12 cellular contexts compared by ENCODE assay signal in the genomic region with DNA sequence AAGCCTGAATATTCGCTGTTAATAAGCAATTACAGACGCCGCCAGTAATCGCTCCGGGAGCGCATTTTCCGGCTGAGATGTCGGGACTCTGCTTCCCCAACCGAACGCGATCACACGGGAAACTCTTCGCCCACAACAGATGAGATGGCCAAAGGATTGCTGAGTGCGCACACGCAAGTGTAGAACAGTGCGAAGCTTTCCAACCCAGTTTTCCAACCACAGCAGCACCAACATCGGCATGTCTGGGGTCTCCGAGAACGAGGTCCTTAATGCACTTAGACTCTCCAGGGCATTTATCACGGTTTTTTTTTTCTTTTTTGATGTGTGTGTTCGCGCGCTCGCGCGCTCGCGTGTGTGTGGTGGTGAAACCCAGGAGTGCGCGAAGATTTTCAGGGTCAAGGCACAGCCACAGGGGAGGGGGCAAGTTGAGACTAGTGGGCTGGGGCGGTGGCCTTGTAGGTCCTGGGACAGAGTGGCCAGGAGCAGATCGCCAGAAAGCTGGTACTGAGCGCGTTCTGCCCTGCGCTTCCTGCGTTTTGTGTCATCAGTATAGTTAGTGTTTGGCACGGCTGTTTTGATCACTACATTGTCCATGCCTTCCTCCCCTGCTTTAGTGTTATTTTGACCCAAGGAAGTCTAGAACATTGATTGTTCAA. TPM values are rescaled to one million over a fixed set of nuclear protein-coding genes. Genes with fewer than 3 reads are reported as not detected.
A peak's percentile ranks its signal among the peaks of the same experiment; 100 is the strongest.
DNase-seq lines count a peak whose midpoint lies in the region; ATAC-seq and TF ChIP-seq lines count a peak whose summit lies in the region.
"Had no signal": no experiment of that assay in that cellular context is flagged by ENCODE, and none has a peak within 500 bp of the region (broad histone marks: within the 10 kb centered on the region; RNA-seq: fewer than 3 reads in every experiment).

No MANE protein-coding gene starts in this region.

- peaks cover 0 to 50% of the 10 kb centered on the region in 2 donors for H3K4me1 ChIP-seq in right atrium auricular region
- peaks cover 32 to 54% (median 44%) of the 10 kb centered on the region in 4 donors for H3K4me1 ChIP-seq in stomach
- H3K4me1 ChIP-seq: BLaER1 treated with 17β-estradiol and CSF1 and Interleukin-3, amounts not matched to agents 10 nM and 100 nM had no signal

- H3K9me3 Mint-ChIP-seq in activated T-helper 2 cell treated with anti-CD3 and anti-CD28 coated beads, Interferon-gamma antibody, Interleukin-2, Interleukin-4, amounts not matched to agents 10 μg/mL and 5 μg/mL and 100 μg/mL, durations not matched to agents 14 hours and 24 hours and 36 hours: no peaks in the 10 kb centered on the region

- 8 to 11% (median 10%) methylated on average over 37 of the region's 37 CpGs for WGBS in stomach, 5 donors

- intact Hi-C loops in Right ventricle myocardium inferior (cut with DNase I): no loop called here
- intact Hi-C loops in activated T-helper 2 cell treated with anti-CD3 and anti-CD28 coated beads, Interferon-gamma antibody, Interleukin-2, Interleukin-4, amounts not matched to agents 10 μg/mL and 5 μg/mL and 100 μg/mL, durations not matched to agents 14 hours and 24 hours and 36 hours (cut with micrococcal nuclease): loop anchor here (5.0 to 10.0 kb wide), 3 partner anchors 178 to 518 kb away; a partner anchor contains a TSS
- intact Hi-C loops in stomach (cut with DNase I; ENCODE audit: low total_unique reads): no loop called here

- H3K9me3 ChIP-seq in right atrium auricular region (no peaks in the 10 kb centered on the region), stomach (no peaks in the 10 kb centered on the region)

- no peak for TF ChIP-seq EP300 in stomach (IDR thresholded peaks at IDR 0.05)

- peaks cover 12% of the 10 kb centered on the region for H3K36me3 Mint-ChIP-seq in activated T-helper 2 cell treated with anti-CD3 and anti-CD28 coated beads, Interferon-gamma antibody, Interleukin-2, Interleukin-4, amounts not matched to agents 10 μg/mL and 5 μg/mL and 100 μg/mL, durations not matched to agents 14 hours and 24 hours and 36 hours (ENCODE audit: low read depth)

- peak overlapping the region in 1 of 2 donors; percentile 11 for H3K4me3 ChIP-seq in right atrium auricular region
- H3K4me3 ChIP-seq in stomach: peak overlapping the region in 3 of 4 donors; percentile 11 to 28 (median 17)
- H3K4me3 ChIP-seq: BLaER1 treated with 17β-estradiol and CSF1 and Interleukin-3, amounts not matched to agents 10 nM and 100 nM had no signal

- H3K4me3 Mint-ChIP-seq in activated T-helper 2 cell treated with anti-CD3 and anti-CD28 coated beads, Interferon-gamma antibody, Interleukin-2, Interleukin-4, amounts not matched to agents 10 μg/mL and 5 μg/mL and 100 μg/mL, durations not matched to agents 14 hours and 24 hours and 36 hours (ENCODE audit: low read depth): peak overlapping the region; percentile 84

- no peak overlapping the region for H3K27ac ChIP-seq in right atrium auricular region
- H3K27ac ChIP-seq in stomach: no peak overlapping the region
- H3K27ac ChIP-seq: BLaER1 treated with 17β-estradiol and CSF1 and Interleukin-3, amounts not matched to agents 10 nM and 100 nM had no signal

- no peak for TF ChIP-seq CTCF in right atrium auricular region (IDR thresholded peaks at IDR 0.05)
- no peak for TF ChIP-seq CTCF in stomach (IDR thresholded peaks at IDR 0.05)

- peaks cover 49% of the 10 kb centered on the region for H3K4me1 Mint-ChIP-seq in activated T-helper 2 cell treated with anti-CD3 and anti-CD28 coated beads, Interferon-gamma antibody, Interleukin-2, Interleukin-4, amounts not matched to agents 10 μg/mL and 5 μg/mL and 100 μg/mL, durations not matched to agents 14 hours and 24 hours and 36 hours (ENCODE audit: low read depth)

- no peak for ATAC-seq in Right ventricle myocardium inferior
- ATAC-seq in GM21390 (IDR thresholded peaks at IDR 0.05; ENCODE audit: unreplicated experiment): no peak
- no peak for ATAC-seq in HG03039 (IDR thresholded peaks at IDR 0.05; ENCODE audit: unreplicated experiment)

- H3K27me3 Mint-ChIP-seq in activated T-helper 2 cell treated with anti-CD3 and anti-CD28 coated beads, Interferon-gamma antibody, Interleukin-2, Interleukin-4, amounts not matched to agents 10 μg/mL and 5 μg/mL and 100 μg/mL, durations not matched to agents 14 hours and 24 hours and 36 hours (ENCODE audit: low read depth): peaks cover 78% of the 10 kb centered on the region

- DNase-seq in Right ventricle myocardium inferior (ENCODE audit: missing footprints) (peak; percentile 70), right atrium auricular region (ENCODE audit: low spot score) (no peak), left kidney (ENCODE audit: low read depth, low spot score) (peak; percentile 32), stomach (no peak), COLO829 (ENCODE audit: low spot score) (no peak)
- DNase-seq in activated T-helper 2 cell treated with anti-CD3 and anti-CD28 coated beads, Interferon-gamma antibody, Interleukin-2, Interleukin-4, amounts not matched to agents 10 μg/mL and 5 μg/mL and 100 μg/mL, durations not matched to agents 14 hours and 24 hours and 36 hours (ENCODE audit: low spot score): no peak
- DNase-seq: activated effector memory CD4-positive, alpha-beta T cell treated with Interleukin-2 at 50 U/mL for 16 hours; Kasumi-1; NCI-H510A treated with DMSO at 0.1 percent for 48 hours had no signal

- H3K36me3 ChIP-seq in right atrium auricular region: no peaks in the 10 kb centered on the region
- no peaks in the 10 kb centered on the region for H3K36me3 ChIP-seq in stomach
- H3K36me3 ChIP-seq: BLaER1 treated with 17β-estradiol and CSF1 and Interleukin-3, amounts not matched to agents 10 nM and 100 nM had no signal

- no peak for TF ChIP-seq POLR2A in stomach (IDR thresholded peaks at IDR 0.05)

- peak overlapping the region; percentile 14 for H3K27ac Mint-ChIP-seq in activated T-helper 2 cell treated with anti-CD3 and anti-CD28 coated beads, Interferon-gamma antibody, Interleukin-2, Interleukin-4, amounts not matched to agents 10 μg/mL and 5 μg/mL and 100 μg/mL, durations not matched to agents 14 hours and 24 hours and 36 hours

- H3K27me3 ChIP-seq in right atrium auricular region (peaks cover 50 to 57% of the 10 kb centered on the region in 2 donors), stomach (peaks cover 43 to 100% (median 91%) of the 10 kb centered on the region in 3 donors)

RNA-seq across cellular contexts. Expression of a gene that starts 1.8 kb away (rescaled TPM):
- 0.08 TPM for total RNA-seq in Right ventricle myocardium inferior
- under 1 TPM in 1 of 2 donors, not detected in 1; 0.16 TPM for total RNA-seq in right atrium auricular region
- 5.2 and 5.6 TPM in 2 replicates for total RNA-seq in activated T-helper 2 cell treated with anti-CD3 and anti-CD28 coated beads, Interferon-gamma antibody, Interleukin-2, Interleukin-4, amounts not matched to agents 10 μg/mL and 5 μg/mL and 100 μg/mL, durations not matched to agents 14 hours and 24 hours and 36 hours
- total RNA-seq in stomach: under 1 TPM in 2 of 5 donors, not detected in 3; 0.55 to 0.58 TPM
- under 1 TPM in 2 of 3 donors, not detected in 1; 0.10 to 0.12 TPM for polyA plus RNA-seq in stomach

Comparison
In these comparisons a context has a peak if more than half of its experiments do, and no peak if none do; other contexts are left out.
1. DNase-seq: peak in Right ventricle myocardium inferior (single experiment) and left kidney (single experiment); none in right atrium auricular region (single experiment), activated T-helper 2 cell treated with anti-CD3 and anti-CD28 coated beads, Interferon-gamma antibody, Interleukin-2, Interleukin-4, amounts not matched to agents 10 μg/mL and 5 μg/mL and 100 μg/mL, durations not matched to agents 14 hours and 24 hours and 36 hours (single experiment), stomach (single experiment) and COLO829 (single experiment).